ENCODE assay signal across 8 cellular contexts in genomic region chr11:819129-819931, GRCh38. TPM values are rescaled to one million over a fixed set of nuclear protein-coding genes. Genes with fewer than 3 reads are reported as not detected.
DNase-seq lines count a peak whose midpoint lies in the region; ATAC-seq, FAIRE-seq and TF ChIP-seq lines count a peak whose summit lies in the region.

No MANE protein-coding gene starts in this region.

- ATAC-seq in GM19025 (IDR thresholded peaks at IDR 0.05; ENCODE audit: low read depth, unreplicated experiment) (peak; percentile 65), HG03196 (IDR thresholded peaks at IDR 0.05; ENCODE audit: unreplicated experiment) (peak; percentile 47), HepG2 (peak; percentile 61)

- FAIRE-seq in HepG2 (lab: Jason Lieb, UNC) = no peak

- H3K27ac ChIP-seq in HepG2 (ENCODE audit: extremely low read length, insufficient read depth, low read length) = peak overlapping the region; percentile 92

- H3K36me3 ChIP-seq in HepG2 (replicated peaks in 1 of 2; ENCODE audit: control insufficient read depth in 1 of 2, insufficient read depth in 2 of 2, low read length in 2 of 2) = peaks cover 7 to 13% of the 10 kb centered on the region in 2 experiments; a peak in 4 of 5 replicates

- peak in 1 of 2 experiments; percentile 89; a peak in 2 of 4 replicates for TF ChIP-seq POLR2A in HepG2 (IDR thresholded peaks at IDR 0.05; ENCODE audit: insufficient read depth in 1 of 2, low read depth in 2 of 2, low read length in 2 of 2)

- no TSS peak for BruUV-seq in HepG2 (replicated peaks; lab: Mats Ljungman, UMichigan)

- H3K27ac Mint-ChIP-seq in dendritic cell treated with granulocyte-macrophage colony-stimulating factor and Interleukin-4, amounts not matched to agents 40 ng/mL and 50 ng/mL, for 4 days = peak overlapping the region; percentile 87

- H3K36me3 Mint-ChIP-seq in dendritic cell treated with granulocyte-macrophage colony-stimulating factor and Interleukin-4, amounts not matched to agents 40 ng/mL and 50 ng/mL, for 4 days (ENCODE audit: low read depth) = peaks cover 47% of the 10 kb centered on the region

- H4K20me1 ChIP-seq in HepG2 (ENCODE audit: insufficient read depth, low read length) = peaks cover 20% of the 10 kb centered on the region

- H3K4me3 ChIP-seq in HepG2 (replicated peaks in 1 of 3; ENCODE audit: insufficient read depth in 1 of 3, low read depth in 2 of 3, low read length in 3 of 3) = peak overlapping the region; percentile 80 to 98 (median 94)

- peak; percentile 53; the same call in 1 of the 2 replicates for TF ChIP-seq RAD21 in HepG2 (CRISPR knock-in tag; IDR thresholded peaks at IDR 0.05)

- in situ Hi-C loops in HepG2 (cut with HindIII; ENCODE audit: extremely low pct_ligation_motif_present, low pct_unique_long_range_greater_than_20kb) = no loop called here

- no peak for TF ChIP-seq CTCF in HepG2 (CRISPR knock-in tag; IDR thresholded peaks at IDR 0.05)

- H3K4me1 Mint-ChIP-seq in dendritic cell treated with granulocyte-macrophage colony-stimulating factor and Interleukin-4, amounts not matched to agents 40 ng/mL and 50 ng/mL, for 4 days (ENCODE audit: low read depth) = peaks cover 30% of the 10 kb centered on the region

- H3K27me3 Mint-ChIP-seq in dendritic cell treated with granulocyte-macrophage colony-stimulating factor and Interleukin-4, amounts not matched to agents 40 ng/mL and 50 ng/mL, for 4 days = peaks cover 6% of the 10 kb centered on the region

- H3K9me3 Mint-ChIP-seq in dendritic cell treated with granulocyte-macrophage colony-stimulating factor and Interleukin-4, amounts not matched to agents 40 ng/mL and 50 ng/mL, for 4 days = no peaks in the 10 kb centered on the region

- no peaks in the 10 kb centered on the region; a peak in 1 of 5 replicates for H3K27me3 ChIP-seq in HepG2 (ENCODE audit: control insufficient read depth in 1 of 2, insufficient read depth in 2 of 2, low read length in 2 of 2)

- H3K9me3 ChIP-seq in HepG2 (ENCODE audit: low read length) = no peaks in the 10 kb centered on the region

- CTCF ChIA-PET in HepG2 (lab: Yijun Ruan, JAX; ENCODE audit: low intra/inter-chr PET ratio, low total read pairs) = no interaction called here

- no peak overlapping the region for H2AFZ ChIP-seq in HepG2 (ENCODE audit: low read length)

- H3K4me2 ChIP-seq in HepG2 (ENCODE audit: low read depth, low read length) = peak overlapping the region; percentile 98

- peaks cover 24% of the 10 kb centered on the region for H3K4me1 ChIP-seq in HepG2 (ENCODE audit: insufficient read depth, low read length)

- POLR2A ChIA-PET in HepG2 (lab: Yijun Ruan, JAX) = interaction anchor here (0.7 to 9.2 kb wide), 27 partner anchors 9 to 443 kb away, joined by 3 to 264 read pairs (median 5); partner anchors contain the start of genes CD151, CHID1, CRACR2B and DEAF1

- TF ChIP-seq EP300 in HepG2 (IDR thresholded peaks at IDR 0.05; ENCODE audit: low read depth in 2 of 2, low read length in 2 of 2) = no peak
- TF ChIP-seq EP300 in HepG2 (CRISPR knock-in tag; IDR thresholded peaks at IDR 0.05; ENCODE audit: borderline replicate concordance) = no peak

- WGBS in HepG2 (ENCODE audit: low lambda C conversion rate) = 3% methylated on average over 14 of the region's 96 CpGs

- peaks cover 20% of the 10 kb centered on the region for H3K79me2 ChIP-seq in HepG2 (ENCODE audit: insufficient read depth, low read length)

- DNase-seq in Ammon's horn (ENCODE audit: low spot score) (peak; percentile 96), NCI-H510A (lab: John Stamatoyannopoulos, UW) (peak; percentile 81), HepG2 (ENCODE audit: low spot score) (peak; percentile 77)
- DNase-seq in activated CD4-positive, alpha-beta T cell treated with anti-CD3 and anti-CD28 coated beads, Interleukin-2, amount 50 U/mL, for 1 hour = peak; percentile 92
- DNase-seq in stimulated activated CD4-positive, alpha-beta T cell treated with anti-CD3 and anti-CD28 coated beads, Interleukin-4, amount 100 ng/mL, for 1 hour = peak; percentile 94

- H3K9ac ChIP-seq in HepG2 (ENCODE audit: insufficient read depth, low read depth, low read length) = peak overlapping the region; percentile 92

- intact Hi-C loops in dendritic cell treated with granulocyte-macrophage colony-stimulating factor and Interleukin-4, amounts not matched to agents 40 ng/mL and 50 ng/mL, for 4 days (cut with micrococcal nuclease) = loop anchor here (1.0 kb wide), 1 partner anchor 10 kb away; the partner anchor contains the start of gene RPLP2
- intact Hi-C loops in HepG2 (cut with micrococcal nuclease; ENCODE audit: unreplicated experiment) = no loop called here

- H3K4me3 Mint-ChIP-seq in dendritic cell treated with granulocyte-macrophage colony-stimulating factor and Interleukin-4, amounts not matched to agents 40 ng/mL and 50 ng/mL, for 4 days = peak overlapping the region; percentile 88

RNA-seq across cellular contexts. Expression of gene PNPLA2, which starts 0.6 kb away (rescaled TPM):
- total RNA-seq in HepG2 (2016; rRNA removed; fragmentation: Illumina TruSeq; extraction: Trizol) = 4.8 and 10.5 TPM in 2 replicates
- total RNA-seq in HepG2 (2016; cell fraction: cytosol; rRNA removed; fragmentation: Illumina TruSeq; extraction: Trizol; ENCODE audit: low read depth) = 3.8 and 4.1 TPM in 2 replicates
- total RNA-seq in HepG2 (2016; cell fraction: insoluble cytoplasmic fraction; rRNA removed; fragmentation: Illumina TruSeq; extraction: Trizol) = 4.0 and 11.4 TPM in 2 replicates
- total RNA-seq in HepG2 (2016; cell fraction: membrane; rRNA removed; fragmentation: Illumina TruSeq; extraction: Trizol) = 4.4 and 5.4 TPM in 2 replicates
- total RNA-seq in HepG2 (2016; cell fraction: nucleus; rRNA removed; fragmentation: Illumina TruSeq; extraction: Trizol) = 17.2 and 23.5 TPM in 2 replicates
- polyA plus RNA-seq in HepG2 (2011; rRNA removed) = 43.2 and 58.1 TPM in 2 replicates
- polyA plus RNA-seq in HepG2 (2011; cell fraction: cytosol; rRNA removed) = 7.3 and 12.8 TPM in 2 replicates
- 830 and 954 TPM in 2 replicates for polyA plus RNA-seq in HepG2 (2011; cell fraction: nucleus; rRNA removed)
- 70.1 and 82.8 TPM in 2 replicates for polyA plus RNA-seq in HepG2 (2012)
- 4.8 and 6.6 TPM in 2 replicates for polyA plus RNA-seq in HepG2 (2016; cell fraction: cytosol; fragmentation: Illumina TruSeq; extraction: Trizol; ENCODE audit: low read depth)
- polyA plus RNA-seq in HepG2 (2016; cell fraction: insoluble cytoplasmic fraction; fragmentation: Illumina TruSeq; extraction: Trizol; ENCODE audit: low read depth) = 14.6 and 20.2 TPM in 2 replicates
- polyA plus RNA-seq in HepG2 (2016; cell fraction: membrane; fragmentation: Illumina TruSeq; extraction: Trizol; ENCODE audit: low read depth) = 7.5 and 10.2 TPM in 2 replicates
- 77.9 and 79.1 TPM in 2 replicates for polyA plus RNA-seq in HepG2 (2016; cell fraction: nucleus; fragmentation: Illumina TruSeq; extraction: Trizol; ENCODE audit: insufficient read depth, low read depth)
- 60.4 and 150 TPM in 2 replicates for polyA minus RNA-seq in HepG2 (2011; rRNA and poly(A)+ RNA removed; ENCODE audit: low replicate concordance)
- polyA minus RNA-seq in HepG2 (2011; cell fraction: cytosol; rRNA and poly(A)+ RNA removed) = 24.0 and 31.5 TPM in 2 replicates
- polyA minus RNA-seq in HepG2 (2011; cell fraction: nucleus; rRNA and poly(A)+ RNA removed) = 135 and 151 TPM in 2 replicates

RNA-seq across cellular contexts. Expression of gene CRACR2B, which starts 8.4 kb away (rescaled TPM):
- 8.9 and 14.9 TPM in 2 replicates for total RNA-seq in HepG2 (2016; rRNA removed; fragmentation: Illumina TruSeq; extraction: Trizol)
- 5.5 and 5.9 TPM in 2 replicates for total RNA-seq in HepG2 (2016; cell fraction: cytosol; rRNA removed; fragmentation: Illumina TruSeq; extraction: Trizol; ENCODE audit: low read depth)
- total RNA-seq in HepG2 (2016; cell fraction: insoluble cytoplasmic fraction; rRNA removed; fragmentation: Illumina TruSeq; extraction: Trizol) = 8.5 and 12.6 TPM in 2 replicates
- total RNA-seq in HepG2 (2016; cell fraction: membrane; rRNA removed; fragmentation: Illumina TruSeq; extraction: Trizol) = 6.6 and 10.0 TPM in 2 replicates
- total RNA-seq in HepG2 (2016; cell fraction: nucleus; rRNA removed; fragmentation: Illumina TruSeq; extraction: Trizol) = 10.8 and 16.7 TPM in 2 replicates
- polyA plus RNA-seq in HepG2 (2011; rRNA removed) = 21.0 and 27.7 TPM in 2 replicates
- polyA plus RNA-seq in HepG2 (2011; cell fraction: cytosol; rRNA removed) = 9.8 and 16.5 TPM in 2 replicates
- 278 and 343 TPM in 2 replicates for polyA plus RNA-seq in HepG2 (2011; cell fraction: nucleus; rRNA removed)
- 10.5 and 14.8 TPM in 2 replicates for polyA plus RNA-seq in HepG2 (2012)
- 8.3 and 10.9 TPM in 2 replicates for polyA plus RNA-seq in HepG2 (2016; cell fraction: cytosol; fragmentation: Illumina TruSeq; extraction: Trizol; ENCODE audit: low read depth)
- 14.8 and 17.4 TPM in 2 replicates for polyA plus RNA-seq in HepG2 (2016; cell fraction: insoluble cytoplasmic fraction; fragmentation: Illumina TruSeq; extraction: Trizol; ENCODE audit: low read depth)
- 11.2 and 14.5 TPM in 2 replicates for polyA plus RNA-seq in HepG2 (2016; cell fraction: membrane; fragmentation: Illumina TruSeq; extraction: Trizol; ENCODE audit: low read depth)
- 48.6 and 55.2 TPM in 2 replicates for polyA plus RNA-seq in HepG2 (2016; cell fraction: nucleus; fragmentation: Illumina TruSeq; extraction: Trizol; ENCODE audit: insufficient read depth, low read depth)
- polyA minus RNA-seq in HepG2 (2011; rRNA and poly(A)+ RNA removed; ENCODE audit: low replicate concordance) = 3.4 and 13.9 TPM in 2 replicates
- 7.5 and 8.4 TPM in 2 replicates for polyA minus RNA-seq in HepG2 (2011; cell fraction: cytosol; rRNA and poly(A)+ RNA removed)
- 22.7 and 23.2 TPM in 2 replicates for polyA minus RNA-seq in HepG2 (2011; cell fraction: nucleus; rRNA and poly(A)+ RNA removed)

RNA-seq across cellular contexts. Expression of gene RPLP2, which starts 9.6 kb away (rescaled TPM):
- total RNA-seq in HepG2 (2016; rRNA removed; fragmentation: Illumina TruSeq; extraction: Trizol) = 2,049 and 2,106 TPM in 2 replicates
- total RNA-seq in HepG2 (2016; cell fraction: cytosol; rRNA removed; fragmentation: Illumina TruSeq; extraction: Trizol; ENCODE audit: low read depth) = 3,126 and 3,282 TPM in 2 replicates
- 1,870 and 2,048 TPM in 2 replicates for total RNA-seq in HepG2 (2016; cell fraction: insoluble cytoplasmic fraction; rRNA removed; fragmentation: Illumina TruSeq; extraction: Trizol)
- 3,967 and 4,265 TPM in 2 replicates for total RNA-seq in HepG2 (2016; cell fraction: membrane; rRNA removed; fragmentation: Illumina TruSeq; extraction: Trizol)
- total RNA-seq in HepG2 (2016; cell fraction: nucleus; rRNA removed; fragmentation: Illumina TruSeq; extraction: Trizol) = 735 and 852 TPM in 2 replicates
- 895 and 978 TPM in 2 replicates for polyA plus RNA-seq in HepG2 (2011; rRNA removed)
- 1,028 and 2,692 TPM in 2 replicates for polyA plus RNA-seq in HepG2 (2011; cell fraction: cytosol; rRNA removed)
- 723 and 858 TPM in 2 replicates for polyA plus RNA-seq in HepG2 (2011; cell fraction: nucleus; rRNA removed)
- polyA plus RNA-seq in HepG2 (2012) = 1,506 and 2,284 TPM in 2 replicates
- 3,287 and 3,430 TPM in 2 replicates for polyA plus RNA-seq in HepG2 (2016; cell fraction: cytosol; fragmentation: Illumina TruSeq; extraction: Trizol; ENCODE audit: low read depth)
- 1,412 and 1,584 TPM in 2 replicates for polyA plus RNA-seq in HepG2 (2016; cell fraction: insoluble cytoplasmic fraction; fragmentation: Illumina TruSeq; extraction: Trizol; ENCODE audit: low read depth)
- 3,687 and 3,698 TPM in 2 replicates for polyA plus RNA-seq in HepG2 (2016; cell fraction: membrane; fragmentation: Illumina TruSeq; extraction: Trizol; ENCODE audit: low read depth)
- 1,014 and 1,045 TPM in 2 replicates for polyA plus RNA-seq in HepG2 (2016; cell fraction: nucleus; fragmentation: Illumina TruSeq; extraction: Trizol; ENCODE audit: insufficient read depth, low read depth)
- polyA minus RNA-seq in HepG2 (2011; rRNA and poly(A)+ RNA removed; ENCODE audit: low replicate concordance) = 472 and 1,216 TPM in 2 replicates
- polyA minus RNA-seq in HepG2 (2011; cell fraction: cytosol; rRNA and poly(A)+ RNA removed) = 793 and 848 TPM in 2 replicates
- polyA minus RNA-seq in HepG2 (2011; cell fraction: nucleus; rRNA and poly(A)+ RNA removed) = 188 and 248 TPM in 2 replicates

RNA-seq across cellular contexts. Expression of gene CD151, which starts 13.4 kb away (rescaled TPM):
- 54.0 and 125 TPM in 2 replicates for total RNA-seq in HepG2 (2016; rRNA removed; fragmentation: Illumina TruSeq; extraction: Trizol)
- total RNA-seq in HepG2 (2016; cell fraction: cytosol; rRNA removed; fragmentation: Illumina TruSeq; extraction: Trizol; ENCODE audit: low read depth) = 31.5 and 37.4 TPM in 2 replicates
- 60.0 and 126 TPM in 2 replicates for total RNA-seq in HepG2 (2016; cell fraction: insoluble cytoplasmic fraction; rRNA removed; fragmentation: Illumina TruSeq; extraction: Trizol)
- total RNA-seq in HepG2 (2016; cell fraction: membrane; rRNA removed; fragmentation: Illumina TruSeq; extraction: Trizol) = 34.7 and 43.1 TPM in 2 replicates
- 93.4 and 110 TPM in 2 replicates for total RNA-seq in HepG2 (2016; cell fraction: nucleus; rRNA removed; fragmentation: Illumina TruSeq; extraction: Trizol)
- 197 and 287 TPM in 2 replicates for polyA plus RNA-seq in HepG2 (2011; rRNA removed)
- polyA plus RNA-seq in HepG2 (2011; cell fraction: cytosol; rRNA removed) = 200 and 252 TPM in 2 replicates
- polyA plus RNA-seq in HepG2 (2011; cell fraction: nucleus; rRNA removed) = 375 and 396 TPM in 2 replicates
- polyA plus RNA-seq in HepG2 (2012) = 93.8 and 141 TPM in 2 replicates
- polyA plus RNA-seq in HepG2 (2016; cell fraction: cytosol; fragmentation: Illumina TruSeq; extraction: Trizol; ENCODE audit: low read depth) = 36.4 and 45.9 TPM in 2 replicates
- 54.8 and 63.7 TPM in 2 replicates for polyA plus RNA-seq in HepG2 (2016; cell fraction: insoluble cytoplasmic fraction; fragmentation: Illumina TruSeq; extraction: Trizol; ENCODE audit: low read depth)
- 41.9 and 45.5 TPM in 2 replicates for polyA plus RNA-seq in HepG2 (2016; cell fraction: membrane; fragmentation: Illumina TruSeq; extraction: Trizol; ENCODE audit: low read depth)
- polyA plus RNA-seq in HepG2 (2016; cell fraction: nucleus; fragmentation: Illumina TruSeq; extraction: Trizol; ENCODE audit: insufficient read depth, low read depth) = 208 and 218 TPM in 2 replicates
- polyA minus RNA-seq in HepG2 (2011; rRNA and poly(A)+ RNA removed; ENCODE audit: low replicate concordance) = 312 and 492 TPM in 2 replicates
- polyA minus RNA-seq in HepG2 (2011; cell fraction: cytosol; rRNA and poly(A)+ RNA removed) = 90.0 and 90.8 TPM in 2 replicates
- 60.9 and 80.8 TPM in 2 replicates for polyA minus RNA-seq in HepG2 (2011; cell fraction: nucleus; rRNA and poly(A)+ RNA removed)

RNA-seq across cellular contexts. Expression of gene PIDD1, which starts 14.3 kb away (rescaled TPM):
- total RNA-seq in HepG2 (2016; rRNA removed; fragmentation: Illumina TruSeq; extraction: Trizol) = 7.9 and 16.0 TPM in 2 replicates
- total RNA-seq in HepG2 (2016; cell fraction: cytosol; rRNA removed; fragmentation: Illumina TruSeq; extraction: Trizol; ENCODE audit: low read depth) = 3.5 and 4.1 TPM in 2 replicates
- 8.8 and 17.2 TPM in 2 replicates for total RNA-seq in HepG2 (2016; cell fraction: insoluble cytoplasmic fraction; rRNA removed; fragmentation: Illumina TruSeq; extraction: Trizol)
- total RNA-seq in HepG2 (2016; cell fraction: membrane; rRNA removed; fragmentation: Illumina TruSeq; extraction: Trizol) = 7.4 and 7.9 TPM in 2 replicates
- total RNA-seq in HepG2 (2016; cell fraction: nucleus; rRNA removed; fragmentation: Illumina TruSeq; extraction: Trizol) = 17.2 and 22.2 TPM in 2 replicates
- polyA plus RNA-seq in HepG2 (2011; rRNA removed) = 14.3 and 17.7 TPM in 2 replicates
- 5.0 and 12.7 TPM in 2 replicates for polyA plus RNA-seq in HepG2 (2011; cell fraction: cytosol; rRNA removed)
- 234 and 353 TPM in 2 replicates for polyA plus RNA-seq in HepG2 (2011; cell fraction: nucleus; rRNA removed)
- polyA plus RNA-seq in HepG2 (2012) = 6.8 and 9.8 TPM in 2 replicates
- polyA plus RNA-seq in HepG2 (2016; cell fraction: cytosol; fragmentation: Illumina TruSeq; extraction: Trizol; ENCODE audit: low read depth) = 3.7 and 3.9 TPM in 2 replicates
- 12.6 and 15.2 TPM in 2 replicates for polyA plus RNA-seq in HepG2 (2016; cell fraction: insoluble cytoplasmic fraction; fragmentation: Illumina TruSeq; extraction: Trizol; ENCODE audit: low read depth)
- polyA plus RNA-seq in HepG2 (2016; cell fraction: membrane; fragmentation: Illumina TruSeq; extraction: Trizol; ENCODE audit: low read depth) = 7.8 and 9.8 TPM in 2 replicates
- polyA plus RNA-seq in HepG2 (2016; cell fraction: nucleus; fragmentation: Illumina TruSeq; extraction: Trizol; ENCODE audit: insufficient read depth, low read depth) = 93.2 and 101 TPM in 2 replicates
- 2.9 and 14.9 TPM in 2 replicates for polyA minus RNA-seq in HepG2 (2011; rRNA and poly(A)+ RNA removed; ENCODE audit: low replicate concordance)
- 3.4 and 7.0 TPM in 2 replicates for polyA minus RNA-seq in HepG2 (2011; cell fraction: cytosol; rRNA and poly(A)+ RNA removed)
- polyA minus RNA-seq in HepG2 (2011; cell fraction: nucleus; rRNA and poly(A)+ RNA removed) = 19.3 TPM in 2 replicates

Comparison
In these comparisons a context has a peak if more than half of its experiments do, and no peak if none do; other contexts are left out.
1. Peak in every context shown above with its lines: DNase-seq, ATAC-seq, H3K4me3 ChIP-seq and H3K27ac ChIP-seq.